8 cellular contexts compared by ENCODE assay signal in genomic region chr17:76384987-76385891, GRCh38. TPM values are rescaled to one million over a fixed set of nuclear protein-coding genes. Genes with fewer than 3 reads are reported as not detected.
DNase-seq lines count a peak whose midpoint lies in the region; ATAC-seq and TF ChIP-seq lines count a peak whose summit lies in the region.

No MANE protein-coding gene starts in this region.

- H2AFZ ChIP-seq in OCI-LY1 (ENCODE audit: low read length) = no peak overlapping the region

- H3K9me2 ChIP-seq in OCI-LY1 (ENCODE audit: low read depth, low read length) = no peaks in the 10 kb centered on the region

- 1 to 2% (median 1%) methylated on average over 22 to 74 of the region's 74 CpGs for WGBS in heart left ventricle, 4 donors
- 0 to 1% (median 0%) methylated on average over 66 to 74 of the region's 74 CpGs for WGBS in psoas muscle, 3 donors

- no peak for TF ChIP-seq CTCF in GM12875 (IDR thresholded peaks at IDR 0.05; ENCODE audit: borderline replicate concordance, insufficient read depth, low read depth, low read length)
- TF ChIP-seq CTCF in OCI-LY1 (IDR thresholded peaks at IDR 0.05; ENCODE audit: low read length) = no peak
- TF ChIP-seq CTCF in heart left ventricle (IDR thresholded peaks at IDR 0.05) = no peak
- no peak for TF ChIP-seq CTCF in psoas muscle (IDR thresholded peaks at IDR 0.05)

- H3K4me3 ChIP-seq in GM12875 (ENCODE audit: low read depth, low read length) (peak overlapping the region; percentile 56), OCI-LY1 (ENCODE audit: low read depth, low read length, poor library complexity, severe bottlenecking) (peak overlapping the region; percentile 63), heart left ventricle (peak overlapping the region; percentile 47 to 76 (median 66)), psoas muscle (peak overlapping the region; percentile 74)

- 0 out of 2 replicates have a peak, but pooled peaks cover 3% of the 10 kb centered on the region for H3K27me3 ChIP-seq in OCI-LY1 (ENCODE audit: insufficient read depth, low read length)
- no peaks in the 10 kb centered on the region for H3K27me3 ChIP-seq in heart left ventricle
- no peaks in the 10 kb centered on the region for H3K27me3 ChIP-seq in psoas muscle (ENCODE audit: insufficient read depth in 3 of 3, low read length in 2 of 3)

- no peaks in the 10 kb centered on the region for H4K20me1 ChIP-seq in OCI-LY1 (ENCODE audit: insufficient read depth, low read length)

- no peaks in the 10 kb centered on the region for H3K79me2 ChIP-seq in OCI-LY1 (ENCODE audit: insufficient read depth, low read length)

- DNase-seq in activated naive CD4-positive, alpha-beta T cell treated with Interleukin-2 at 50 U/mL for 16 hours = peak; percentile 57
- peak; percentile 51 to 79 (median 59) for DNase-seq in heart left ventricle
- peak; percentile 68 to 72 for DNase-seq in psoas muscle
- DNase-seq in midbrain (lab: John Stamatoyannopoulos, UW) = no peak
- no peak for DNase-seq in mucosa of gallbladder (ENCODE audit: low spot score)
- no peak for DNase-seq in middle frontal gyrus (ENCODE audit: extremely low spot score, low spot score)

- no peaks in the 10 kb centered on the region for H3K36me3 ChIP-seq in OCI-LY1 (ENCODE audit: insufficient read depth, low read length)
- H3K36me3 ChIP-seq in heart left ventricle = peaks cover 0 to 13% (median 5%) of the 10 kb centered on the region in 9 donors
- peaks cover 0 to 14% of the 10 kb centered on the region in 2 donors for H3K36me3 ChIP-seq in psoas muscle (ENCODE audit: insufficient read depth in 1 of 2, low read depth in 1 of 2)

- peak overlapping the region; percentile 47; the same call in 1 of the 2 replicates for H3K9ac ChIP-seq in OCI-LY1 (ENCODE audit: low read length)

- ATAC-seq in heart left ventricle (peak in 3 of 4 donors; percentile 2 to 43 (median 5)), psoas muscle (peak; percentile 20 to 26 (median 22))

- intact Hi-C loops in heart left ventricle (cut with DNase I) (loop anchor here in 4 of 10 donors (5.0 kb wide), 2 partner anchors 33 to 78 kb away; partner anchors contain the start of genes PRPSAP1 (in 2 of the 4) and QRICH2 (in 2 of the 4)), psoas muscle (cut with DNase I) (no loop called here)

- peak overlapping the region; percentile 78 for H3K4me2 ChIP-seq in OCI-LY1 (ENCODE audit: low read length)

- H3K27ac ChIP-seq in OCI-LY1 (ENCODE audit: low read depth, low read length, poor library complexity, severe bottlenecking) = no peak overlapping the region
- peak overlapping the region; percentile 7 to 95 (median 84) for H3K27ac ChIP-seq in heart left ventricle
- H3K27ac ChIP-seq in psoas muscle = peak overlapping the region; percentile 76

- TF ChIP-seq POLR2A in heart left ventricle (IDR thresholded peaks at IDR 0.05) = no peak

- no peaks in the 10 kb centered on the region for H3K9me3 ChIP-seq in OCI-LY1 (ENCODE audit: low read length)
- H3K9me3 ChIP-seq in heart left ventricle = no peaks in the 10 kb centered on the region
- no peaks in the 10 kb centered on the region for H3K9me3 ChIP-seq in psoas muscle

- H3F3A ChIP-seq in OCI-LY1 (ENCODE audit: insufficient read depth, low read length) = no peaks in the 10 kb centered on the region

- H3K4me1 ChIP-seq in OCI-LY1 (ENCODE audit: insufficient read depth, low read length, severe bottlenecking) (peaks cover 41% of the 10 kb centered on the region), heart left ventricle (peaks cover 0 to 50% (median 32%) of the 10 kb centered on the region in 12 donors), psoas muscle (peaks cover 15% of the 10 kb centered on the region)

RNA-seq across cellular contexts. Expression of gene SPHK1, which starts 0.8 kb away (rescaled TPM):
- total RNA-seq in heart left ventricle (10 to 100 TPM in 3 of 9 donors, 1 to 10 TPM in 6; 2.6 to 13.8 (median 4.6) TPM), psoas muscle (1 to 10 TPM in 3 of 4 donors, under 1 TPM in 1; 0.90 to 5.3 (median 2.6) TPM), mucosa of gallbladder (4.0 TPM)
- polyA plus RNA-seq in heart left ventricle (10 to 100 TPM in 1 of 2 donors, 1 to 10 TPM in 1; 2.6 to 20.5 TPM), psoas muscle (10 to 100 TPM in 1 of 3 donors, 1 to 10 TPM in 2; 1.3 to 21.3 (median 3.1) TPM)

RNA-seq across cellular contexts. Expression of gene PRPSAP1, which starts 31.5 kb away (rescaled TPM):
- 10 to 100 TPM; 28.2 to 39.7 (median 30.9) TPM for total RNA-seq in heart left ventricle
- 10 to 100 TPM; 22.7 to 36.1 TPM for polyA plus RNA-seq in heart left ventricle
- 10 to 100 TPM; 14.8 to 20.0 (median 18.1) TPM for total RNA-seq in psoas muscle
- 10 to 100 TPM in 2 of 3 donors, 1 to 10 TPM in 1; 9.5 to 24.7 (median 12.3) TPM for polyA plus RNA-seq in psoas muscle
- total RNA-seq in mucosa of gallbladder = 52.2 TPM

Comparison
In these comparisons a context has a peak if more than half of its experiments do, and no peak if none do; other contexts are left out.
1. DNase-seq: peak in activated naive CD4-positive, alpha-beta T cell treated with Interleukin-2 at 50 U/mL for 16 hours (single experiment), heart left ventricle (5 of 5) and psoas muscle (2 of 2); none in midbrain (single experiment), mucosa of gallbladder (single experiment) and middle frontal gyrus (single experiment).
2. Peak in every context shown above with its lines, with median percentiles within 50 percentile points of each other: H3K4me3 ChIP-seq.